ENCODE assay signal across 13 cellular contexts in the genomic region with DNA sequence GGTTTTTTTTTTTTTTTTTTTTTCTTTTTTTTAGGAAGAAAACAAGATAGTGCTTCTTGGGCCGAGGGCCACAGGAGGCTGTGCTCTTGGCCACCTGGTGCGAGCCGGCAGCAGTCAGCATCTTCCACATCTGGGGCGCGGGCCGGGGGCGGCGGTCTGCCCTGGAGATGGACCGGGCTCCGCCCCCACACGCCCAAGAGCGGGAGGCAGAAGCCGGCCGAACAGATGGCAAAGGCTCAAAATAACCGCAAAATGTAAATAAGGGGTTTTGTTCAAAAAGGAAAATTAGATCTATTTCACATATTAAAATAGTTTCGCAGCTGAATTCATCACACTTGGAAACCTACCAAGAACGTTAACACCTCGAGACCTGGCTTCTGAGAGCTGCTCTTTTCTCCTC. TPM values are rescaled to one million over a fixed set of nuclear protein-coding genes. Genes with fewer than 3 reads are reported as not detected.
DNase-seq lines count a peak whose midpoint lies in the region; ATAC-seq, FAIRE-seq and TF ChIP-seq lines count a peak whose summit lies in the region.
"Had no signal": no experiment of that assay in that cellular context is flagged by ENCODE, and none has a peak within 500 bp of the region (broad histone marks: within the 10 kb centered on the region; RNA-seq: fewer than 3 reads in every experiment).

No MANE protein-coding gene starts in this region.

- DNase-seq in NCI-H2171 treated with DMSO at 0.1 percent for 48 hours (lab: John Stamatoyannopoulos, UW), result peak; percentile 86
- no peak for DNase-seq in colonic mucosa
- DNase-seq in HepG2 (ENCODE audit: low spot score), result no peak
- no peak for DNase-seq in NCI-H748 treated with DMSO at 0.1 percent for 48 hours (lab: John Stamatoyannopoulos, UW)
- no peak for DNase-seq in NCI-H748 (lab: John Stamatoyannopoulos, UW; ENCODE audit: unreplicated experiment)
- no peak for DNase-seq in HFFc6
- DNase-seq: NCI-H1092, NCI-H82 had no signal

- no peak for TF ChIP-seq RAD21 in HepG2 (CRISPR knock-in tag; IDR thresholded peaks at IDR 0.05)

- peaks cover 13% of the 10 kb centered on the region for H3K4me1 Mint-ChIP-seq in HFFc6 (ENCODE audit: low read depth)

- H3K9ac ChIP-seq in colonic mucosa (ENCODE audit: low read depth in 2 of 2, low read length in 2 of 2) (no peak overlapping the region), HepG2 (ENCODE audit: insufficient read depth, low read depth, low read length) (peak overlapping the region; percentile 64)

- intact Hi-C loops in colonic mucosa (cut with DNase I), result no loop called here
- intact Hi-C loops in HepG2 (cut with micrococcal nuclease; ENCODE audit: unreplicated experiment), result loop anchor here (1.0 to 5.0 kb wide), 2 partner anchors 40 to 107 kb away; no protein-coding TSS in a partner anchor

- no peaks in the 10 kb centered on the region for H3K9me3 Mint-ChIP-seq in HFFc6
- H3K9me3 Mint-ChIP-seq: mesothelial cell of epicardium had no signal

- in situ Hi-C loops in HepG2 (cut with HindIII; ENCODE audit: extremely low pct_ligation_motif_present, low pct_unique_long_range_greater_than_20kb), result no loop called here

- POLR2A ChIA-PET in HepG2 (lab: Yijun Ruan, JAX), result interaction anchor here (1.2 to 2.5 kb wide), 10 partner anchors 10 to 105 kb away, joined by 3 to 98 read pairs (median 8); partner anchors contain the start of genes CAMSAP1 and TMEM250

- H3K4me1 ChIP-seq in colonic mucosa (no peaks in the 10 kb centered on the region), HepG2 (ENCODE audit: insufficient read depth, low read length) (peaks cover 85% of the 10 kb centered on the region)

- no peak for ATAC-seq in HepG2
- no peak for ATAC-seq in HG02885 (IDR thresholded peaks at IDR 0.05; ENCODE audit: poor library complexity, unreplicated experiment)
- ATAC-seq: GM12878 had no signal

- H2AFZ ChIP-seq in HepG2 (ENCODE audit: low read length), result no peak overlapping the region

- H3K4me3 ChIP-seq in colonic mucosa (no peak overlapping the region), HepG2 (replicated peaks in 1 of 3; ENCODE audit: insufficient read depth in 1 of 3, low read depth in 2 of 3, low read length in 3 of 3) (peak overlapping the region in 2 of 3 experiments; percentile 6 to 60; a peak in 3 of 6 replicates)
- H3K4me3 ChIP-seq: GM12878 had no signal

- peaks cover 5% of the 10 kb centered on the region for H3K79me2 ChIP-seq in HepG2 (ENCODE audit: insufficient read depth, low read length)

- H3K36me3 ChIP-seq in colonic mucosa (no peaks in the 10 kb centered on the region), HepG2 (replicated peaks in 1 of 2; ENCODE audit: control insufficient read depth in 1 of 2, insufficient read depth in 2 of 2, low read length in 2 of 2) (peaks cover 3 to 8% of the 10 kb centered on the region in 2 experiments; a peak in 1 of 5 replicates)

- CTCF ChIA-PET in HepG2 (lab: Yijun Ruan, JAX; ENCODE audit: low intra/inter-chr PET ratio, low total read pairs), result no interaction called here

- no peaks in the 10 kb centered on the region for H4K20me1 ChIP-seq in HepG2 (ENCODE audit: insufficient read depth, low read length)

- TF ChIP-seq CTCF in colonic mucosa (IDR thresholded peaks at IDR 0.05) (no peak), HepG2 (CRISPR knock-in tag; IDR thresholded peaks at IDR 0.05) (no peak), HFFc6 (IDR thresholded peaks at IDR 0.05) (no peak)

- TF ChIP-seq EP300 in HepG2 (IDR thresholded peaks at IDR 0.05; ENCODE audit: low read depth in 2 of 2, low read length in 2 of 2) (no peak), HepG2 (CRISPR knock-in tag; IDR thresholded peaks at IDR 0.05; ENCODE audit: borderline replicate concordance) (no peak)

- H3K9me3 ChIP-seq in colonic mucosa (no peaks in the 10 kb centered on the region), HepG2 (ENCODE audit: low read length) (no peaks in the 10 kb centered on the region)

- peaks cover 2% of the 10 kb centered on the region for H3K27me3 Mint-ChIP-seq in HFFc6 (ENCODE audit: insufficient read depth)

- H3K4me2 ChIP-seq in HepG2 (ENCODE audit: low read depth, low read length), result peak overlapping the region; percentile 70

- no peaks in the 10 kb centered on the region for H3K27me3 ChIP-seq in colonic mucosa
- no peaks in the 10 kb centered on the region for H3K27me3 ChIP-seq in HepG2 (ENCODE audit: control insufficient read depth in 1 of 2, insufficient read depth in 2 of 2, low read length in 2 of 2)

- no peak overlapping the region for H3K27ac Mint-ChIP-seq in HFFc6
- H3K27ac Mint-ChIP-seq: mesothelial cell of epicardium had no signal

- FAIRE-seq in HepG2 (lab: Jason Lieb, UNC), result no peak
- FAIRE-seq: bronchial epithelial cell, GM12878 had no signal

- H3K27ac ChIP-seq in colonic mucosa (peak overlapping the region; percentile 36), HepG2 (ENCODE audit: extremely low read length, insufficient read depth, low read length) (peak overlapping the region; percentile 88), temporal lobe (ENCODE audit: low read depth, low read length) (peak overlapping the region; percentile 84)

- BruUV-seq in HepG2 (replicated peaks; lab: Mats Ljungman, UMichigan), result TSS peak; percentile 86

- H3K4me3 Mint-ChIP-seq in HFFc6, result no peak overlapping the region
- H3K4me3 Mint-ChIP-seq: mesothelial cell of epicardium had no signal

- WGBS in HepG2 (ENCODE audit: low lambda C conversion rate), result 86% methylated on average over 18 of the region's 18 CpGs

- H3K36me3 Mint-ChIP-seq in HFFc6 (ENCODE audit: low read depth), result peaks cover 5% of the 10 kb centered on the region; the same call in 1 of the 2 replicates
- H3K36me3 Mint-ChIP-seq: mesothelial cell of epicardium had no signal

- no peak for TF ChIP-seq POLR2A in HepG2 (IDR thresholded peaks at IDR 0.05; ENCODE audit: insufficient read depth in 1 of 2, low read depth in 2 of 2, low read length in 2 of 2)

TF ChIP-seq in HepG2, 621 proteins besides CTCF, POLR2A, EP300 and RAD21 (continues in another document):
- TF ChIP-seq SNAPC4 (CRISPR knock-in tag; IDR thresholded peaks at IDR 0.05), result no peak
- no peak for TF ChIP-seq ZNF879 (CRISPR knock-in tag; IDR thresholded peaks at IDR 0.05)
- no peak for TF ChIP-seq TOPORS (CRISPR knock-in tag; IDR thresholded peaks at IDR 0.05)

RNA-seq across cellular contexts. Expression of gene UBAC1, which starts 51.5 kb away (rescaled TPM):
- total RNA-seq in colonic mucosa (10 to 100 TPM; 54.9 to 66.5 TPM), HepG2 (2016; rRNA removed; fragmentation: Illumina TruSeq; extraction: Trizol) (28.7 and 32.2 TPM in 2 replicates), temporal lobe (24.6 TPM)
- 64.3 and 65.0 TPM in 2 replicates for total RNA-seq in HepG2 (2016; cell fraction: cytosol; rRNA removed; fragmentation: Illumina TruSeq; extraction: Trizol; ENCODE audit: low read depth)
- 24.0 and 31.6 TPM in 2 replicates for total RNA-seq in HepG2 (2016; cell fraction: insoluble cytoplasmic fraction; rRNA removed; fragmentation: Illumina TruSeq; extraction: Trizol)
- 72.1 and 78.0 TPM in 2 replicates for total RNA-seq in HepG2 (2016; cell fraction: membrane; rRNA removed; fragmentation: Illumina TruSeq; extraction: Trizol)
- total RNA-seq in HepG2 (2016; cell fraction: nucleus; rRNA removed; fragmentation: Illumina TruSeq; extraction: Trizol), result 18.2 and 19.5 TPM in 2 replicates
- polyA plus RNA-seq in HepG2 (2011; rRNA removed), result 30.2 and 34.1 TPM in 2 replicates
- 21.2 and 27.8 TPM in 2 replicates for polyA plus RNA-seq in HepG2 (2011; cell fraction: cytosol; rRNA removed)
- polyA plus RNA-seq in HepG2 (2011; cell fraction: nucleus; rRNA removed), result 62.0 and 64.4 TPM in 2 replicates
- 11.8 and 12.0 TPM in 2 replicates for polyA plus RNA-seq in HepG2 (2012)
- 61.3 and 64.0 TPM in 2 replicates for polyA plus RNA-seq in HepG2 (2016; cell fraction: cytosol; fragmentation: Illumina TruSeq; extraction: Trizol; ENCODE audit: low read depth)
- 30.7 and 32.1 TPM in 2 replicates for polyA plus RNA-seq in HepG2 (2016; cell fraction: insoluble cytoplasmic fraction; fragmentation: Illumina TruSeq; extraction: Trizol; ENCODE audit: low read depth)
- 65.3 TPM in 2 replicates for polyA plus RNA-seq in HepG2 (2016; cell fraction: membrane; fragmentation: Illumina TruSeq; extraction: Trizol; ENCODE audit: low read depth)
- 36.3 and 39.7 TPM in 2 replicates for polyA plus RNA-seq in HepG2 (2016; cell fraction: nucleus; fragmentation: Illumina TruSeq; extraction: Trizol; ENCODE audit: insufficient read depth, low read depth)
- polyA minus RNA-seq in HepG2 (2011; rRNA and poly(A)+ RNA removed; ENCODE audit: low replicate concordance), result 13.4 and 58.0 TPM in 2 replicates
- 6.0 and 8.0 TPM in 2 replicates for polyA minus RNA-seq in HepG2 (2011; cell fraction: cytosol; rRNA and poly(A)+ RNA removed)
- polyA minus RNA-seq in HepG2 (2011; cell fraction: nucleus; rRNA and poly(A)+ RNA removed), result 11.2 and 18.6 TPM in 2 replicates
- total RNA-seq in HFFc6 (2021; fragmentation: NEBNext Ultra II Directional; extraction: Animal tissue kit (Norgen Biotek cat#: 25700)), result 10 to 100 TPM; 27.9 to 33.6 (median 31.2) TPM

Comparison
In these comparisons a context has a peak if more than half of its experiments do, and no peak if none do; other contexts are left out.
1. H3K27ac ChIP-seq: peak in every context shown above with its lines; median percentile 88 in HepG2; 84 in temporal lobe; 36 in colonic mucosa.